In the genomic region with DNA sequence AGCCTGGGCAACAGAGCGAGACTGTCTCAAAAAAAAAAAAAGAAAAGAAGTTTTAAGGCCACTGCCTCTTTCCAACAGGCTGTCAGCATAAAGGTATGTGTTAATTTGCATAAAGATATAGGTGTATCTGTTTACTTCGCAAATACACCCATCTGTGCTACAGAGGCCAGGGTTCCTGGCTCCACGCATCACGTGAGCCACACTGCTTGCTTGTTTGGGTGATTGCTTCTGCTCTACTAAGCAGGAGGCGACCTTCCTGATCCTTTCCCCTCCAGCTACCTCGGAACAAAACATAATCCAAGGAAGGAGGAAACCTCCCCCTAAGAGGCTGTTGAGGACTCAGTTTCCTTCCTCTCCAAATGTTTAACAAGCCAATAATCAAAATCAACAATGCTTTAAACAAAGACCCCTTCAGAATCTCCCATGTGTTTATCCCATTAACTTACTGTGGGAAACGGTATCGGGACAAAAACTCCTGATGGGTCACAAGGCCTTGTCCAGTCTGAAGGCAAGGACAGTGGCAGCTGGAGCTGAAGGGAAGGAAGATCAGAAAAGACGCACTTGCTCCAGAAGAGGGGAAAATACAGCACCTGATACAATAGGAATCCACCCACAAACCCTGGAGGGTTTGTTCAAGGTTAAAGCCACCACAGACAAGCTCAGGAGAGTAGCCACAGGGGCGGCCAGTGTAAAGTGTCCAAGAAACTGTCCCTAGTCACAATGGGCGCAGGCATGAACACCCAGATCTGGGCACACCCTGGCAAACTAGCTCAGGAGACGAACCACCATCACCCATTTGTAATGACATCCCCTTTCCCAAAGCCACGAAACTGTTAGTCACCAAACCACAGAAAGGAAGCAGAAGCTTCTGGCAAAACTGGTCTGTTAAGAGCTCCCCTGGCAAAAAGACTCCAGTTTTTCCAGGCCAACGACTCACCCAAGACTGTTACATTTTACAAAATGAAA, we compare ENCODE assay signal across 8 cellular contexts. TPM values are rescaled to one million over a fixed set of nuclear protein-coding genes. Genes with fewer than 3 reads are reported as not detected.
DNase-seq lines count a peak whose midpoint lies in the region.

No MANE protein-coding gene starts in this region.

- no peaks in the 10 kb centered on the region for H3K36me3 ChIP-seq in skeletal muscle satellite cell (ENCODE audit: insufficient read depth, low read length)

- H3K27me3 ChIP-seq in skeletal muscle satellite cell (ENCODE audit: control insufficient read depth, insufficient read depth, low read length): no peaks in the 10 kb centered on the region

- H3K9me3 ChIP-seq in skeletal muscle satellite cell (replicated peaks; ENCODE audit: low read length): no peaks in the 10 kb centered on the region

- H3K9ac ChIP-seq in skeletal muscle satellite cell (ENCODE audit: low read depth, low read length): peak overlapping the region; percentile 35

- H3K4me1 ChIP-seq in skeletal muscle satellite cell (ENCODE audit: control insufficient read depth, insufficient read depth, low read length): peaks cover 38% of the 10 kb centered on the region

- peak overlapping the region; percentile 49 for H3K4me3 ChIP-seq in skeletal muscle satellite cell (ENCODE audit: low read length)

- DNase-seq in HPDE6-E6E7 (ENCODE audit: extremely low spot score) (peak; percentile 67), SKM-1 (lab: John Stamatoyannopoulos, UW; ENCODE audit: unreplicated experiment) (peak; percentile 52), glomerular visceral epithelial cell (ENCODE audit: extremely low spot score) (peak; percentile 75), 8988T (no peak), NCI-H1105 (lab: John Stamatoyannopoulos, UW) (no peak)
- no peak for DNase-seq in stimulated activated naive CD4-positive, alpha-beta T cell treated with Interleukin-2 at 50 U/mL for 16 hours (lab: John Stamatoyannopoulos, UW)
- DNase-seq in stimulated activated naive CD4-positive, alpha-beta T cell (lab: John Stamatoyannopoulos, UW): no peak

- peak overlapping the region; percentile 71 for H3K4me2 ChIP-seq in skeletal muscle satellite cell (ENCODE audit: low read length)

RNA-seq across cellular contexts. Expression of gene CTNNBIP1, which starts 17.2 kb away (rescaled TPM):
- 10.0 and 11.7 TPM in 2 replicates for total RNA-seq in skeletal muscle satellite cell (2012; rRNA removed)

RNA-seq across cellular contexts. Expression of gene LZIC, which starts 50.3 kb away (rescaled TPM):
- 30.1 and 32.2 TPM in 2 replicates for total RNA-seq in skeletal muscle satellite cell (2012; rRNA removed)

RNA-seq across cellular contexts. Expression of gene NMNAT1, which starts 50.4 kb away (rescaled TPM):
- total RNA-seq in skeletal muscle satellite cell (2012; rRNA removed): 8.6 and 9.2 TPM in 2 replicates

Comparison
In these comparisons a context has a peak if more than half of its experiments do, and no peak if none do; other contexts are left out.
1. DNase-seq: peak in HPDE6-E6E7 (single experiment), SKM-1 (single experiment) and glomerular visceral epithelial cell (single experiment); none in stimulated activated naive CD4-positive, alpha-beta T cell treated with Interleukin-2 at 50 U/mL for 16 hours (single experiment), 8988T (single experiment), stimulated activated naive CD4-positive, alpha-beta T cell (0 of 6) and NCI-H1105 (single experiment).